ENCODE assay signal across 21 cellular contexts in genomic region chr11:58390551-58391063, GRCh38. TPM values are rescaled to one million over a fixed set of nuclear protein-coding genes. Genes with fewer than 3 reads are reported as not detected.
"Had no signal": no experiment of that assay in that cellular context is flagged by ENCODE, and none has a peak within 500 bp of the region (broad histone marks: within the 10 kb centered on the region; RNA-seq: fewer than 3 reads in every experiment).

No MANE protein-coding gene starts in this region.

- H3K27ac ChIP-seq: ascending aorta, PC-9, SJCRH30 had no signal

- H3K9me3 ChIP-seq: ascending aorta, SJCRH30 had no signal

- ATAC-seq: activated CD8-positive, alpha-beta T cell treated with anti-CD3 and anti-CD28 coated beads, Interleukin-2, amount 10 ng/mL, durations not matched to agents 7 days and 5 days; SK-N-SH treated with all-trans-retinoic acid at 6 μM for 48 hours; WTC11 had no signal

- H3K27me3 ChIP-seq: ascending aorta, SJCRH30 had no signal

- H3K4me3 ChIP-seq: ascending aorta, PC-9, SJCRH30 had no signal

- H3K36me3 ChIP-seq: ascending aorta, SJCRH30 had no signal

- H3K4me2 ChIP-seq: PC-9 had no signal

- DNase-seq: activated CD4-positive, alpha-beta T cell treated with anti-CD3 and anti-CD28 coated beads for 48 hours; activated CD4-positive, alpha-beta T cell treated with anti-CD3 and anti-CD28 coated beads, Interleukin-2, amount 50 U/mL, for 4 hours; activated CD4-positive, CD25-positive, alpha-beta regulatory T cell treated with anti-CD3 and anti-CD28 coated beads, Interleukin-2, amount 50 U/mL, for 72 hours; activated CD8-positive, alpha-beta T cell treated with anti-CD3 and anti-CD28 coated beads, Interleukin-2, amount 10 ng/mL, durations not matched to agents 7 days and 5 days; activated effector memory CD4-positive, alpha-beta T cell treated with Interleukin-2 at 50 U/mL for 16 hours; activated naive CD4-positive, alpha-beta T cell; activated T-cell treated with anti-CD3 and anti-CD28 coated beads, Interleukin-2, amount 50 U/mL, for 24 hours; Kasumi-1; KBM-7; NCI-H1105 treated with DMSO at 0.1 percent for 48 hours; NCI-H1436 treated with DMSO at 0.1 percent for 48 hours; NCI-H187; NCI-H2081; NCI-H510A treated with DMSO at 0.1 percent for 48 hours; NCI-H69; PC-9; SJCRH30 had no signal

- H2AFZ ChIP-seq: PC-9 had no signal

RNA-seq across cellular contexts. Expression of gene OR5B3, which starts 16.1 kb away (rescaled TPM):
- total RNA-seq: activated CD8-positive, alpha-beta T cell treated with anti-CD3 and anti-CD28 coated beads, Interleukin-2, amount 10 ng/mL, durations not matched to agents 7 days and 5 days; activated T-helper 1 cell treated with anti-CD3 and anti-CD28 coated beads, Interleukin-12 subunit alpha, Interleukin-12 subunit beta, Interleukin-2, Interleukin-4 antibody, amounts not matched to agents 30 ng/mL and 10 ng/mL and 1 ng/mL, durations not matched to agents 14 hours and 24 hours and 36 hours; ascending aorta; PC-9; SJCRH30; WTC11 had no signal

RNA-seq across cellular contexts. Expression of gene OR5B17, which starts 31.7 kb away (rescaled TPM):
- total RNA-seq: activated CD8-positive, alpha-beta T cell treated with anti-CD3 and anti-CD28 coated beads, Interleukin-2, amount 10 ng/mL, durations not matched to agents 7 days and 5 days; activated T-helper 1 cell treated with anti-CD3 and anti-CD28 coated beads, Interleukin-12 subunit alpha, Interleukin-12 subunit beta, Interleukin-2, Interleukin-4 antibody, amounts not matched to agents 30 ng/mL and 10 ng/mL and 1 ng/mL, durations not matched to agents 14 hours and 24 hours and 36 hours; ascending aorta; PC-9; SJCRH30; WTC11 had no signal

RNA-seq across cellular contexts. Expression of gene OR5B2, which starts 37.3 kb away (rescaled TPM):
- total RNA-seq: activated CD8-positive, alpha-beta T cell treated with anti-CD3 and anti-CD28 coated beads, Interleukin-2, amount 10 ng/mL, durations not matched to agents 7 days and 5 days; activated T-helper 1 cell treated with anti-CD3 and anti-CD28 coated beads, Interleukin-12 subunit alpha, Interleukin-12 subunit beta, Interleukin-2, Interleukin-4 antibody, amounts not matched to agents 30 ng/mL and 10 ng/mL and 1 ng/mL, durations not matched to agents 14 hours and 24 hours and 36 hours; ascending aorta; PC-9; SJCRH30; WTC11 had no signal

RNA-seq across cellular contexts. Expression of gene OR5B12, which starts 51.4 kb away (rescaled TPM):
- total RNA-seq: activated CD8-positive, alpha-beta T cell treated with anti-CD3 and anti-CD28 coated beads, Interleukin-2, amount 10 ng/mL, durations not matched to agents 7 days and 5 days; activated T-helper 1 cell treated with anti-CD3 and anti-CD28 coated beads, Interleukin-12 subunit alpha, Interleukin-12 subunit beta, Interleukin-2, Interleukin-4 antibody, amounts not matched to agents 30 ng/mL and 10 ng/mL and 1 ng/mL, durations not matched to agents 14 hours and 24 hours and 36 hours; PC-9; SJCRH30; WTC11 had no signal
